In genomic region chrX:57251965-57252364, GRCh38 we compare ENCODE assay signal across 23 cellular contexts. TPM values are rescaled to one million over a fixed set of nuclear protein-coding genes. Genes with fewer than 3 reads are reported as not detected.
"Had no signal": no experiment of that assay in that cellular context is flagged by ENCODE, and none has a peak within 500 bp of the region (broad histone marks: within the 10 kb centered on the region; RNA-seq: fewer than 3 reads in every experiment).

No MANE protein-coding gene starts in this region.

- H3K27ac ChIP-seq: colonic mucosa, coronary artery, dorsolateral prefrontal cortex, epithelial cell of prostate, esophagus muscularis mucosa, esophagus squamous epithelium, foreskin keratinocyte, gastrocnemius medialis, gastroesophageal sphincter, heart left ventricle had no signal

- H3K4me3 ChIP-seq: colonic mucosa, coronary artery, dorsolateral prefrontal cortex, esophagus muscularis mucosa, esophagus squamous epithelium, gastrocnemius medialis, gastroesophageal sphincter, heart left ventricle had no signal

- H3K36me3 ChIP-seq: colonic mucosa, esophagus muscularis mucosa, esophagus squamous epithelium, gastrocnemius medialis, gastroesophageal sphincter, heart left ventricle had no signal

- H3K4me1 ChIP-seq: colonic mucosa, esophagus muscularis mucosa, esophagus squamous epithelium, foreskin keratinocyte, gastrocnemius medialis, gastroesophageal sphincter, heart left ventricle had no signal

- H3K9me3 ChIP-seq: colonic mucosa, gastrocnemius medialis had no signal

- DNase-seq: colonic mucosa; cortex of kidney; dermis blood vessel endothelial cell; effector CD4-positive, alpha-beta T cell; effector CD8-positive, alpha-beta T cell; effector memory CD4-positive, alpha-beta T cell; effector memory CD8-positive, alpha-beta T cell; endodermal cell; erythroblast; esophagus squamous epithelium; foreskin fibroblast; foreskin keratinocyte; foreskin melanocyte; gastrocnemius medialis; glutamatergic neuron; head of caudate nucleus; heart left ventricle had no signal

- H3K27me3 ChIP-seq: colonic mucosa, esophagus muscularis mucosa, esophagus squamous epithelium, foreskin keratinocyte, gastrocnemius medialis, gastroesophageal sphincter, heart left ventricle had no signal

RNA-seq across cellular contexts. Expression of gene FAAH2, which starts 34.5 kb away (rescaled TPM):
- total RNA-seq: gastrocnemius medialis, glomerular endothelial cell had no signal
